ENCODE assay signal across 9 cellular contexts in genomic region chr5:131488463-131488862, GRCh38.
A peak's percentile ranks its signal among the peaks of the same experiment; 100 is the strongest.
DNase-seq lines count a peak whose midpoint lies in the region; ATAC-seq and TF ChIP-seq lines count a peak whose summit lies in the region.
"Had no signal": no experiment of that assay in that cellular context is flagged by ENCODE, and none has a peak within 500 bp of the region (broad histone marks: within the 10 kb centered on the region; RNA-seq: fewer than 3 reads in every experiment).

No MANE protein-coding gene starts in this region.

- H3K36me3 Mint-ChIP-seq in activated naive CD8-positive, alpha-beta T cell treated with anti-CD3 and anti-CD28 coated beads, Interleukin-2, amount 10 ng/mL, durations not matched to agents 7 days and 5 days = peaks cover 49% of the 10 kb centered on the region
- peaks cover 28% of the 10 kb centered on the region for H3K36me3 Mint-ChIP-seq in MCF 10A (ENCODE audit: insufficient read depth, unreplicated experiment)

- H3K36me3 ChIP-seq in breast epithelium = no peaks in the 10 kb centered on the region

- no peaks in the 10 kb centered on the region for H3K27me3 ChIP-seq in breast epithelium

- H3K9me3 ChIP-seq in breast epithelium = no peaks in the 10 kb centered on the region

- H3K4me1 Mint-ChIP-seq in activated naive CD8-positive, alpha-beta T cell treated with anti-CD3 and anti-CD28 coated beads, Interleukin-2, amount 10 ng/mL, durations not matched to agents 7 days and 5 days = peaks cover 8% of the 10 kb centered on the region
- H3K4me1 Mint-ChIP-seq in MCF 10A (ENCODE audit: insufficient read depth, unreplicated experiment) = no peaks in the 10 kb centered on the region

- no peak overlapping the region for H3K4me3 ChIP-seq in breast epithelium

- CTCF ChIA-PET in MCF 10A (lab: Yijun Ruan, JAX) = no interaction called here

- no peak overlapping the region for H3K27ac ChIP-seq in breast epithelium

- no peak for TF ChIP-seq CTCF in breast epithelium (IDR thresholded peaks at IDR 0.05)
- no peak for TF ChIP-seq CTCF in MCF 10A (IDR thresholded peaks at IDR 0.05; ENCODE audit: unreplicated experiment)

- H3K27ac Mint-ChIP-seq in activated naive CD8-positive, alpha-beta T cell treated with anti-CD3 and anti-CD28 coated beads, Interleukin-2, amount 10 ng/mL, durations not matched to agents 7 days and 5 days = peak overlapping the region; percentile 74
- no peak overlapping the region for H3K27ac Mint-ChIP-seq in MCF 10A (ENCODE audit: low read depth, unreplicated experiment)

- ATAC-seq in HG03135 (IDR thresholded peaks at IDR 0.05; ENCODE audit: unreplicated experiment) = peak; percentile 65
- peak; percentile 61 for ATAC-seq in activated naive CD8-positive, alpha-beta T cell treated with anti-CD3 and anti-CD28 coated beads, Interleukin-2, amount 10 ng/mL, durations not matched to agents 7 days and 5 days (ENCODE audit: low read depth)

- no peaks in the 10 kb centered on the region for H3K27me3 Mint-ChIP-seq in activated naive CD8-positive, alpha-beta T cell treated with anti-CD3 and anti-CD28 coated beads, Interleukin-2, amount 10 ng/mL, durations not matched to agents 7 days and 5 days
- no peaks in the 10 kb centered on the region for H3K27me3 Mint-ChIP-seq in MCF 10A (ENCODE audit: insufficient read depth, unreplicated experiment)

- intact Hi-C loops in breast epithelium (cut with DNase I; ENCODE audit: low total_unique reads) = no loop called here
- intact Hi-C loops in MCF 10A (cut with micrococcal nuclease) = no loop called here

- no TSS peak for BruUV-seq in MCF 10A (replicated peaks; lab: Mats Ljungman, UMichigan)

- peaks cover 2% of the 10 kb centered on the region for H3K9me3 Mint-ChIP-seq in activated naive CD8-positive, alpha-beta T cell treated with anti-CD3 and anti-CD28 coated beads, Interleukin-2, amount 10 ng/mL, durations not matched to agents 7 days and 5 days
- H3K9me3 Mint-ChIP-seq in MCF 10A (ENCODE audit: unreplicated experiment) = no peaks in the 10 kb centered on the region

- POLR2A ChIA-PET in activated naive CD8-positive, alpha-beta T cell treated with anti-CD3 and anti-CD28 coated beads, Interleukin-2, amount 10 ng/mL, durations not matched to agents 7 days and 5 days (lab: Charles Lee) = no interaction called here
- POLR2A ChIA-PET in MCF 10A (lab: Yijun Ruan, JAX) = interaction anchor here (1.2 to 1.8 kb wide), 2 partner anchors 10 to 26 kb away, joined by 3 to 4 read pairs; no protein-coding TSS in a partner anchor

- peak overlapping the region; percentile 49 for H3K4me3 Mint-ChIP-seq in activated naive CD8-positive, alpha-beta T cell treated with anti-CD3 and anti-CD28 coated beads, Interleukin-2, amount 10 ng/mL, durations not matched to agents 7 days and 5 days
- no peak overlapping the region for H3K4me3 Mint-ChIP-seq in MCF 10A (ENCODE audit: unreplicated experiment)

- DNase-seq in AML-193 (lab: John Stamatoyannopoulos, UW) (peak; percentile 16 to 58), GM19240 (ENCODE audit: insufficient read length, low spot score) (peak; percentile 5), hepatic stellate cell (ENCODE audit: low spot score) (no peak), breast epithelium (ENCODE audit: low spot score in 2 of 2) (no peak), MCF 10A (ENCODE audit: unreplicated experiment) (no peak)
- no peak for DNase-seq in activated naive CD8-positive, alpha-beta T cell treated with anti-CD3 and anti-CD28 coated beads, Interleukin-2, amount 10 ng/mL, durations not matched to agents 7 days and 5 days
- no peak for DNase-seq in stimulated activated CD4-positive, alpha-beta T cell treated with anti-CD3 and anti-CD28 coated beads, Interleukin-12 subunit alpha, Interleukin-12 subunit beta, amount 100 ng/mL, for 4 hours
- DNase-seq: DMS153 had no signal

- TF ChIP-seq POLR2A in breast epithelium (IDR thresholded peaks at IDR 0.05) = no peak

- H3K4me1 ChIP-seq in breast epithelium = no peaks in the 10 kb centered on the region

Comparison
In these comparisons a context has a peak if more than half of its experiments do, and no peak if none do; other contexts are left out.
1. DNase-seq: peak in AML-193 (2 of 2) and GM19240 (single experiment); none in activated naive CD8-positive, alpha-beta T cell treated with anti-CD3 and anti-CD28 coated beads, Interleukin-2, amount 10 ng/mL, durations not matched to agents 7 days and 5 days (single experiment), hepatic stellate cell (single experiment), breast epithelium (0 of 2), stimulated activated CD4-positive, alpha-beta T cell treated with anti-CD3 and anti-CD28 coated beads, Interleukin-12 subunit alpha, Interleukin-12 subunit beta, amount 100 ng/mL, for 4 hours (single experiment) and MCF 10A (single experiment).